12 cellular contexts compared by ENCODE assay signal in genomic region chr6:6688951-6689350, GRCh38.
DNase-seq lines count a peak whose midpoint lies in the region; ATAC-seq and TF ChIP-seq lines count a peak whose summit lies in the region.
"Had no signal": no experiment of that assay in that cellular context is flagged by ENCODE, and none has a peak within 500 bp of the region (broad histone marks: within the 10 kb centered on the region; RNA-seq: fewer than 3 reads in every experiment).

No MANE protein-coding gene starts in this region.

- H3K4me3 ChIP-seq in RWPE2 (ENCODE audit: severe bottlenecking): no peak overlapping the region
- no peak overlapping the region for H3K4me3 ChIP-seq in duodenal mucosa (ENCODE audit: low read depth in 1 of 2, low read length in 2 of 2)
- no peak overlapping the region for H3K4me3 ChIP-seq in mucosa of rectum (ENCODE audit: low read length in 2 of 2)
- no peak overlapping the region for H3K4me3 ChIP-seq in transverse colon

- intact Hi-C loops in transverse colon (cut with DNase I; ENCODE audit: low total_unique reads): no loop called here

- H3K9me3 ChIP-seq in RWPE2 (ENCODE audit: severe bottlenecking) (peaks cover 6% of the 10 kb centered on the region), duodenal mucosa (ENCODE audit: control insufficient read depth in 1 of 2, low read length in 2 of 2) (peaks cover 8 to 16% of the 10 kb centered on the region in 2 donors), mucosa of rectum (ENCODE audit: control insufficient read depth in 2 of 2, low read length in 2 of 2) (peaks cover 5 to 7% of the 10 kb centered on the region in 2 donors), transverse colon (no peaks in the 10 kb centered on the region)

- H3K27ac ChIP-seq in RWPE2 (ENCODE audit: poor library complexity, severe bottlenecking) (peak overlapping the region; percentile 98), duodenal mucosa (ENCODE audit: low read depth, low read length) (no peak overlapping the region), mucosa of rectum (ENCODE audit: low read depth in 2 of 2, low read length in 2 of 2) (peak overlapping the region; percentile 84 to 92), transverse colon (peak overlapping the region; percentile 84 to 91 (median 86))

- H3K27me3 ChIP-seq in RWPE2 (ENCODE audit: insufficient read depth, poor library complexity, severe bottlenecking) (no peaks in the 10 kb centered on the region), duodenal mucosa (ENCODE audit: control insufficient read depth in 1 of 2, insufficient read depth in 2 of 2, low read length in 2 of 2) (no peaks in the 10 kb centered on the region), mucosa of rectum (ENCODE audit: control insufficient read depth in 2 of 2, insufficient read depth in 2 of 2, low read length in 2 of 2) (no peaks in the 10 kb centered on the region), transverse colon (no peaks in the 10 kb centered on the region)

- no peaks in the 10 kb centered on the region for H3K36me3 ChIP-seq in RWPE2 (ENCODE audit: low read depth)
- no peaks in the 10 kb centered on the region for H3K36me3 ChIP-seq in duodenal mucosa (ENCODE audit: control insufficient read depth in 1 of 2, insufficient read depth in 2 of 2, low read length in 2 of 2)
- H3K36me3 ChIP-seq in mucosa of rectum (ENCODE audit: control insufficient read depth in 2 of 2, insufficient read depth in 2 of 2, low read length in 2 of 2): no peaks in the 10 kb centered on the region
- H3K36me3 ChIP-seq in transverse colon: no peaks in the 10 kb centered on the region

- WGBS in transverse colon (ENCODE audit: low coverage in 1 of 2), 2 donors: 57 to 80% methylated on average over 1 of the region's 1 CpG

- no peak for DNase-seq in RWPE2 (ENCODE audit: low spot score)
- no peak for DNase-seq in transverse colon
- no peak for DNase-seq in C1 segment of cervical spinal cord (lab: John Stamatoyannopoulos, UW)
- no peak for DNase-seq in activated CD4-positive, alpha-beta T cell treated with anti-CD3 and anti-CD28 coated beads for 48 hours
- DNase-seq: central memory CD4-positive, alpha-beta T cell; NCI-H1436; NCI-H2227 treated with DMSO at 0.1 percent for 48 hours; stimulated activated CD4-positive, alpha-beta T cell treated with anti-CD3 and anti-CD28 coated beads, Interleukin-15, amount 100 ng/mL, for 24 hours had no signal

- no peak for TF ChIP-seq POLR2A in transverse colon (IDR thresholded peaks at IDR 0.05)

- no peak for TF ChIP-seq CTCF in RWPE2 (IDR thresholded peaks at IDR 0.05; ENCODE audit: poor library complexity, severe bottlenecking)
- TF ChIP-seq CTCF in transverse colon (IDR thresholded peaks at IDR 0.05): no peak

- H3K4me1 ChIP-seq in RWPE2 (ENCODE audit: insufficient read depth, poor library complexity, severe bottlenecking) (peaks cover 42% of the 10 kb centered on the region), duodenal mucosa (ENCODE audit: control insufficient read depth in 1 of 2, insufficient read depth in 2 of 2, low read length in 2 of 2) (peaks cover 37 to 44% of the 10 kb centered on the region in 2 donors), mucosa of rectum (ENCODE audit: control insufficient read depth in 2 of 2, insufficient read depth in 2 of 2, low read length in 2 of 2) (peaks cover 25 to 41% of the 10 kb centered on the region in 2 donors), transverse colon (peaks cover 5 to 58% (median 38%) of the 10 kb centered on the region in 4 donors)

- no peak for TF ChIP-seq EP300 in transverse colon (IDR thresholded peaks at IDR 0.05; ENCODE audit: low read depth)

- H3K9ac ChIP-seq in duodenal mucosa (ENCODE audit: low read depth in 1 of 2, low read length in 2 of 2) (peak overlapping the region; percentile 13 to 21), mucosa of rectum (ENCODE audit: low read depth in 1 of 2, low read length in 2 of 2) (peak overlapping the region in 1 of 2 donors; percentile 18)

- ATAC-seq in RWPE2 (ENCODE audit: low read depth): no peak
- no peak for ATAC-seq in HG02623 (IDR thresholded peaks at IDR 0.05; ENCODE audit: unreplicated experiment)
- ATAC-seq: SK-N-SH treated with all-trans-retinoic acid at 6 μM for 48 hours had no signal

- in situ Hi-C loops in transverse colon (cut with MboI; ENCODE audit: low pct_ligation_motif_present in 1 of 4, low pct_unique_long_range_greater_than_20kb in 1 of 4, low sequenced_read_pairs in 3 of 4): loop anchor here in 1 of 4 donors (25.0 kb wide), 2 partner anchors 548 to 898 kb away; partner anchors contain the start of gene SNRNP48
